ENCODE assay signal across 8 cellular contexts in genomic region chr1:42462828-42463763, GRCh38. TPM values are rescaled to one million over a fixed set of nuclear protein-coding genes. Genes with fewer than 3 reads are reported as not detected.
DNase-seq lines count a peak whose midpoint lies in the region; TF ChIP-seq lines count a peak whose summit lies in the region.

TSS of gene CCDC30 (plus strand) at chr1:42463286. CDS start at chr1:42480552, 17,266 bp downstream.

- H3K4me3 Mint-ChIP-seq in H9 (peak within 1 kb of the TSS; percentile 80 to 87), nephron (peak within 1 kb of the TSS; percentile 85 to 94 (median 90))

- no CpG with 5 or more reads among the region's 59 CpGs for WGBS in H9 (ENCODE audit: extremely low coverage, insufficient read length, low lambda C conversion rate)

- H3K27ac Mint-ChIP-seq in H9 (peak within 1 kb of the TSS; percentile 88 to 95 (median 92); a peak in 6 of 7 replicates), nephron (peak within 1 kb of the TSS; percentile 67 to 90 (median 75))

- no peak within 1 kb of the TSS for H2BK120ac ChIP-seq in H9 (ENCODE audit: low read depth, low read length, poor library complexity, severe bottlenecking)

- H4K5ac ChIP-seq in H9 (ENCODE audit: insufficient read length, low read depth, low read length) = no peak within 1 kb of the TSS

- H3K4me2 ChIP-seq in H9 (ENCODE audit: insufficient read depth, insufficient read length, low read length) = peak within 1 kb of the TSS; percentile 73

- peak within 1 kb of the TSS; percentile 31; the same call in 1 of the 2 replicates for H3K14ac ChIP-seq in H9 (ENCODE audit: insufficient read depth, low read length)

- peaks cover 4 to 20% (median 14%) of the 10 kb centered on the region in 3 experiments; a peak in 6 of 7 replicates for H3K36me3 Mint-ChIP-seq in H9 (ENCODE audit: insufficient read depth in 1 of 3, low read depth in 3 of 3)
- H3K36me3 Mint-ChIP-seq in nephron (ENCODE audit: low read depth) = peaks cover 19% of the 10 kb centered on the region

- H2BK20ac ChIP-seq in H9 (ENCODE audit: low read depth, low read length, poor library complexity, severe bottlenecking) = no peak within 1 kb of the TSS

- no peak within 1 kb of the TSS for H3K18ac ChIP-seq in H9 (ENCODE audit: insufficient read length, low read depth, low read length)

- no peaks in the 10 kb centered on the region for H3K27me3 ChIP-seq in H9 (ENCODE audit: insufficient read depth, low read length)

- no peaks in the 10 kb centered on the region for H3K9me3 ChIP-seq in H9 (ENCODE audit: control insufficient read depth, low read depth, low read length)

- H2AFZ ChIP-seq in H9 (ENCODE audit: low read length) = peak within 1 kb of the TSS; percentile 32

- no peak within 1 kb of the TSS for H2BK15ac ChIP-seq in H9 (ENCODE audit: low read depth, low read length)

- no peak within 1 kb of the TSS for H3K23ac ChIP-seq in H9 (ENCODE audit: insufficient read length, low read depth, low read length)

- TF ChIP-seq CTCF in H9 (conservative IDR thresholded peaks at IDR 0.05) (no peak), nephron (IDR thresholded peaks at IDR 0.05; ENCODE audit: unreplicated experiment in 3 of 3) (no peak)

- no peak within 1 kb of the TSS for H3T11ph ChIP-seq in H9 (ENCODE audit: low read length)

- no peak within 1 kb of the TSS for H3K4ac ChIP-seq in H9 (ENCODE audit: low read depth, low read length)

- H3K27me3 Mint-ChIP-seq in H9 (ENCODE audit: low read depth) = peaks cover 2% of the 10 kb centered on the region; the same call in 1 of the 2 replicates
- no peaks in the 10 kb centered on the region for H3K27me3 Mint-ChIP-seq in nephron (ENCODE audit: low read depth)

- H3K9ac ChIP-seq in H9 (ENCODE audit: extremely low read depth, insufficient read length, low read length) = no peak within 1 kb of the TSS

- H2AK5ac ChIP-seq in H9 (ENCODE audit: insufficient read length, low read length) = no peak within 1 kb of the TSS

- no peak within 1 kb of the TSS for H3K27ac ChIP-seq in H9 (ENCODE audit: insufficient read length, low read depth, low read length)

- H2BK12ac ChIP-seq in H9 (ENCODE audit: insufficient read length, low read depth, low read length) = no peak within 1 kb of the TSS

- H3K9me3 Mint-ChIP-seq in H9 = no peaks in the 10 kb centered on the region
- H3K9me3 Mint-ChIP-seq in nephron = no peaks in the 10 kb centered on the region

- no peaks in the 10 kb centered on the region for H3K79me2 ChIP-seq in H9 (ENCODE audit: insufficient read depth, low read length)

- H2BK5ac ChIP-seq in H9 (ENCODE audit: insufficient read length, low read length) = no peak within 1 kb of the TSS

- no peak within 1 kb of the TSS for H3K56ac ChIP-seq in H9 (ENCODE audit: insufficient read length, low read depth, low read length)

- no peak within 1 kb of the TSS for H4K91ac ChIP-seq in H9 (ENCODE audit: insufficient read length, low read depth, low read length)

- DNase-seq in EL (peak; percentile 98), H9 (peak; percentile 99), M059J (ENCODE audit: low read depth) (peak; percentile 99), SHP77 (lab: John Stamatoyannopoulos, UW) (peak; percentile 99), fibroblast of the conjunctiva (ENCODE audit: low read depth) (peak; percentile 98)
- DNase-seq in activated effector memory CD4-positive, alpha-beta T cell treated with anti-CD3 and anti-CD28 coated beads, Interleukin-2, amount 50 U/mL, for 16 hours = peak; percentile 98
- peak; percentile 96 for DNase-seq in stimulated activated naive CD4-positive, alpha-beta T cell treated with Interleukin-2 at 50 U/mL for 16 hours (lab: John Stamatoyannopoulos, UW)

- H3K4me1 Mint-ChIP-seq in H9 (peaks cover 15% of the 10 kb centered on the region in 2 experiments), nephron (peaks cover 25% of the 10 kb centered on the region)

- no peaks in the 10 kb centered on the region for H4K20me1 ChIP-seq in H9 (ENCODE audit: control insufficient read depth, insufficient read depth, insufficient read length)

- H3K4me1 ChIP-seq in H9 (ENCODE audit: insufficient read depth, low read length) = no peaks in the 10 kb centered on the region

- H4K8ac ChIP-seq in H9 (replicated peaks; ENCODE audit: insufficient read length, low read depth, low read length) = no peak within 1 kb of the TSS

- H3K23me2 ChIP-seq in H9 (ENCODE audit: insufficient read length, low read depth, low read length, poor library complexity, severe bottlenecking) = peaks cover 6% of the 10 kb centered on the region

- no peaks in the 10 kb centered on the region for H3K79me1 ChIP-seq in H9 (ENCODE audit: insufficient read depth, low read depth, low read length, poor library complexity, severe bottlenecking)

RNA-seq across cellular contexts. Expression of gene CCDC30, which starts in this region (rescaled TPM):
- 1.4 and 1.8 TPM in 2 replicates for total RNA-seq in H9 (2021)
- 0.34 TPM in 1 of 2 replicates, not detected in the other for total RNA-seq in M059J (2014; rRNA removed; shearing (Covaris generic))

Comparison
In these comparisons a context has a peak if more than half of its experiments do, and no peak if none do; other contexts are left out.
1. Peak in DNase-seq in M059J; RNA of the gene not detected or under 1 TPM.